Comparison of ENCODE assay signal across 8 cellular contexts in genomic region chr17:82097919-82098168, GRCh38. TPM values are rescaled to one million over a fixed set of nuclear protein-coding genes. Genes with fewer than 3 reads are reported as not detected.
A peak's percentile ranks its signal among the peaks of the same experiment; 100 is the strongest.
DNase-seq lines count a peak whose midpoint lies in the region; ATAC-seq and TF ChIP-seq lines count a peak whose summit lies in the region.

No MANE protein-coding gene starts in this region.

- ATAC-seq in GM21576 (IDR thresholded peaks at IDR 0.05; ENCODE audit: unreplicated experiment) (peak; percentile 5), left lung (no peak), GM21529 (IDR thresholded peaks at IDR 0.05; ENCODE audit: unreplicated experiment) (no peak), HG02763 (IDR thresholded peaks at IDR 0.05; ENCODE audit: unreplicated experiment) (no peak)
- peak in 1 of 2 donors; percentile 4 for ATAC-seq in activated T-cell treated with anti-CD3 and anti-CD28 coated beads, Interleukin-2, amount 50 U/mL, for 4 hours

- H3K4me3 Mint-ChIP-seq in activated T-cell treated with anti-CD3 and anti-CD28 coated beads, Interleukin-2, amount 50 U/mL, for 4 hours: peak overlapping the region; percentile 54

- H3K27ac ChIP-seq in A673 (ENCODE audit: low read depth, low read length, poor library complexity, severe bottlenecking) (peak overlapping the region; percentile 99), left lung (peak overlapping the region; percentile 91 to 92), transverse colon (peak overlapping the region; percentile 96 to 99 (median 97))

- H3K4me1 ChIP-seq in A673 (ENCODE audit: insufficient read depth, low read length, poor library complexity, severe bottlenecking) (peaks cover 22% of the 10 kb centered on the region), left lung (peaks cover 18 to 55% of the 10 kb centered on the region in 2 donors), transverse colon (peaks cover 21 to 40% (median 37%) of the 10 kb centered on the region in 4 donors)

- peaks cover 7% of the 10 kb centered on the region for H3K4me1 Mint-ChIP-seq in activated T-cell treated with anti-CD3 and anti-CD28 coated beads, Interleukin-2, amount 50 U/mL, for 4 hours (ENCODE audit: low read depth)

- no peaks in the 10 kb centered on the region for H3K9me3 Mint-ChIP-seq in activated T-cell treated with anti-CD3 and anti-CD28 coated beads, Interleukin-2, amount 50 U/mL, for 4 hours

- DNase-seq in A673 (ENCODE audit: low spot score) (no peak), left lung (no peak), transverse colon (no peak), NCI-H2196 (lab: John Stamatoyannopoulos, UW; ENCODE audit: unreplicated experiment) (no peak)
- DNase-seq in activated T-cell treated with anti-CD3 and anti-CD28 coated beads, Interleukin-2, amount 50 U/mL, for 4 hours: peak; percentile 45

- peak overlapping the region; percentile 99 for H3K4me3 ChIP-seq in A673 (ENCODE audit: low read depth, low read length, poor library complexity, severe bottlenecking)
- peak overlapping the region; percentile 80 to 90 for H3K4me3 ChIP-seq in left lung
- H3K4me3 ChIP-seq in transverse colon: peak overlapping the region; percentile 55 to 93 (median 91)

- H3K9me3 ChIP-seq in A673 (ENCODE audit: low read depth, low read length, poor library complexity, severe bottlenecking): no peaks in the 10 kb centered on the region
- no peaks in the 10 kb centered on the region for H3K9me3 ChIP-seq in left lung
- H3K9me3 ChIP-seq in transverse colon: no peaks in the 10 kb centered on the region

- 0% methylated on average over 9 of the region's 36 CpGs; no CpG with 5 or more reads in 1 of the 2 donors for WGBS in transverse colon (ENCODE audit: low coverage in 1 of 2), 2 donors

- H3K36me3 ChIP-seq in A673 (ENCODE audit: insufficient read depth, low read length, poor library complexity, severe bottlenecking) (peaks cover 39% of the 10 kb centered on the region), left lung (peaks cover 6 to 34% of the 10 kb centered on the region in 2 donors), transverse colon (peaks cover 0 to 19% (median 6%) of the 10 kb centered on the region in 4 donors)

- BruUV-seq in A673 (replicated peaks; lab: Mats Ljungman, UMichigan): no TSS peak

- peaks cover 4% of the 10 kb centered on the region for H3K36me3 Mint-ChIP-seq in activated T-cell treated with anti-CD3 and anti-CD28 coated beads, Interleukin-2, amount 50 U/mL, for 4 hours (ENCODE audit: insufficient read depth)

- no peaks in the 10 kb centered on the region for H3K27me3 Mint-ChIP-seq in activated T-cell treated with anti-CD3 and anti-CD28 coated beads, Interleukin-2, amount 50 U/mL, for 4 hours (ENCODE audit: low read depth)

- no peak for TF ChIP-seq EP300 in transverse colon (IDR thresholded peaks at IDR 0.05; ENCODE audit: low read depth)

- intact Hi-C loops in A673 (cut with micrococcal nuclease; ENCODE audit: unreplicated experiment): loop anchor here (5.0 kb wide), 1 partner anchor 61 kb away; the partner anchor contains the start of gene DCXR
- intact Hi-C loops in left lung (cut with DNase I): no loop called here
- intact Hi-C loops in transverse colon (cut with DNase I; ENCODE audit: low total_unique reads): no loop called here

- H3K27me3 ChIP-seq in A673 (replicated peaks; ENCODE audit: insufficient read depth, low read depth, low read length, poor library complexity): no peaks in the 10 kb centered on the region
- H3K27me3 ChIP-seq in left lung: no peaks in the 10 kb centered on the region
- no peaks in the 10 kb centered on the region for H3K27me3 ChIP-seq in transverse colon

- no peak for TF ChIP-seq POLR2A in transverse colon (IDR thresholded peaks at IDR 0.05)

- in situ Hi-C loops in transverse colon (cut with MboI; ENCODE audit: low pct_ligation_motif_present in 1 of 4, low pct_unique_long_range_greater_than_20kb in 1 of 4, low sequenced_read_pairs in 3 of 4): no loop called here

- CTCF ChIA-PET in A673 (lab: Charles Lee): no interaction called here

- TF ChIP-seq CTCF in A673 (conservative IDR thresholded peaks at IDR 0.05; ENCODE audit: low read depth, low read length) (no peak), left lung (IDR thresholded peaks at IDR 0.05) (peak in 1 of 2 donors; percentile 21), transverse colon (IDR thresholded peaks at IDR 0.05) (no peak)

- POLR2A ChIA-PET in A673 (lab: Charles Lee; ENCODE audit: low non-redundant PET): interaction anchor here (0.6 kb wide), 1 partner anchor 409 kb away, joined by 6 read pairs; no protein-coding TSS in a partner anchor

RNA-seq across cellular contexts. Expression of gene FASN, which starts 0.2 kb away (rescaled TPM):
- total RNA-seq in A673 (2021) (591 and 676 TPM in 2 replicates), left lung (100 to 1,000 TPM; 288 to 550 TPM), transverse colon (100 to 1,000 TPM in 2 of 4 donors, 10 to 100 TPM in 2; 25.1 to 185 (median 99.4) TPM)
- total RNA-seq in activated T-cell treated with anti-CD3 and anti-CD28 coated beads, Interleukin-2, amount 50 U/mL, for 4 hours: 100 to 1,000 TPM; 365 to 468 (median 403) TPM

RNA-seq across cellular contexts. Expression of gene DUS1L, which starts 32.2 kb away (rescaled TPM):
- total RNA-seq in A673 (2021) (139 and 143 TPM in 2 replicates), left lung (100 to 1,000 TPM; 102 to 103 TPM), transverse colon (100 to 1,000 TPM in 3 of 4 donors, 10 to 100 TPM in 1; 98.6 to 306 (median 132) TPM)
- 100 to 1,000 TPM; 323 to 369 (median 326) TPM for total RNA-seq in activated T-cell treated with anti-CD3 and anti-CD28 coated beads, Interleukin-2, amount 50 U/mL, for 4 hours

RNA-seq across cellular contexts. Expression of gene GPS1, which starts 46.1 kb away (rescaled TPM):
- total RNA-seq in A673 (2021) (162 and 192 TPM in 2 replicates), left lung (100 to 1,000 TPM in 1 of 2 donors, 10 to 100 TPM in 1; 75.3 to 101 TPM), transverse colon (100 to 1,000 TPM in 2 of 4 donors, 10 to 100 TPM in 2; 42.0 to 160 (median 85.5) TPM)
- total RNA-seq in activated T-cell treated with anti-CD3 and anti-CD28 coated beads, Interleukin-2, amount 50 U/mL, for 4 hours: 100 to 1,000 TPM; 172 to 183 (median 177) TPM

RNA-seq across cellular contexts. Expression of gene RFNG, which starts 46.2 kb away (rescaled TPM):
- total RNA-seq in A673 (2021): 31.5 and 39.4 TPM in 2 replicates
- 10 to 100 TPM; 20.3 to 21.5 (median 20.4) TPM for total RNA-seq in activated T-cell treated with anti-CD3 and anti-CD28 coated beads, Interleukin-2, amount 50 U/mL, for 4 hours
- 10 to 100 TPM; 29.3 to 44.9 TPM for total RNA-seq in left lung
- total RNA-seq in transverse colon: 10 to 100 TPM; 33.2 to 92.0 (median 48.8) TPM
